8 cellular contexts compared by ENCODE assay signal in genomic region chr1:32201011-32201855, GRCh38. TPM values are rescaled to one million over a fixed set of nuclear protein-coding genes. Genes with fewer than 3 reads are reported as not detected.
DNase-seq lines count a peak whose midpoint lies in the region; TF ChIP-seq lines count a peak whose summit lies in the region.

No MANE protein-coding gene starts in this region.

- TF ChIP-seq CTCF in AG09319 (IDR thresholded peaks at IDR 0.05; ENCODE audit: low read depth, low read length) (peak; percentile 5), dorsolateral prefrontal cortex (IDR thresholded peaks at IDR 0.05 in 54 of 56, conservative IDR thresholded peaks at IDR 0.05 in 2 of 56; ENCODE audit: low read depth in 1 of 56, partially characterized antibody in 56 of 56) (peak in 10 of 56 donors; percentile 3 to 27 (median 12))

- H3K27ac ChIP-seq in dorsolateral prefrontal cortex = peak overlapping the region in 53 of 59 donors; percentile 57 to 93 (median 84)

- no peaks in the 10 kb centered on the region for H3K27me3 ChIP-seq in dorsolateral prefrontal cortex

- TF ChIP-seq POLR2A in GM19099 (IDR thresholded peaks at IDR 0.05; ENCODE audit: extremely low read depth, insufficient read length, low read depth) = peak; percentile 52

- DNase-seq in AG09319 (ENCODE audit: extremely low read depth, low read depth) (no peak), NAMALWA (ENCODE audit: low spot score) (peak; percentile 62), dorsolateral prefrontal cortex (peak in 9 of 10 donors; percentile 35 to 73 (median 66)), medulla oblongata (ENCODE audit: extremely low spot score) (peak; percentile 53), HuH-7.5 (ENCODE audit: low spot score) (no peak)
- DNase-seq in activated CD4-positive, alpha-beta T cell treated with anti-CD3 and anti-CD28 coated beads, Interleukin-2, amount 50 U/mL, for 4 hours = peak; percentile 67 to 70
- DNase-seq in stimulated activated CD8-positive, alpha-beta memory T cell treated with anti-CD3 and anti-CD28 coated beads, Interleukin-15, amount 100 ng/mL, for 24 hours (ENCODE audit: low read depth) = peak; percentile 50

- intact Hi-C loops in dorsolateral prefrontal cortex (cut with DNase I) = loop anchor here in 1 of 2 donors (2.0 kb wide), 1 partner anchor 20 kb away; no protein-coding TSS in a partner anchor

- peak overlapping the region; percentile 53 to 90 (median 75) for H3K4me3 ChIP-seq in dorsolateral prefrontal cortex

RNA-seq across cellular contexts. Expression of gene CCDC28B, which starts 0.8 kb away (rescaled TPM):
- total RNA-seq in dorsolateral prefrontal cortex = 10 to 100 TPM in 96 of 120 experiments, 1 to 10 TPM in 24; 5.1 to 21.3 (median 11.9) TPM

RNA-seq across cellular contexts. Expression of gene IQCC, which starts 4.2 kb away (rescaled TPM):
- total RNA-seq in dorsolateral prefrontal cortex = 1 to 10 TPM; 2.6 to 6.6 (median 4.1) TPM

RNA-seq across cellular contexts. Expression of gene DCDC2B, which starts 7.7 kb away (rescaled TPM):
- total RNA-seq in dorsolateral prefrontal cortex = under 1 TPM in 2 of 120 experiments, not detected in 118; 0.35 to 0.43 TPM

RNA-seq across cellular contexts. Expression of gene TMEM234, which starts 20.9 kb away (rescaled TPM):
- 10 to 100 TPM; 16.0 to 39.7 (median 25.8) TPM for total RNA-seq in dorsolateral prefrontal cortex

RNA-seq across cellular contexts. Expression of gene EIF3I, which starts 21.0 kb away (rescaled TPM):
- 100 to 1,000 TPM in 37 of 120 experiments, 10 to 100 TPM in 83; 71.7 to 128 (median 95.7) TPM for total RNA-seq in dorsolateral prefrontal cortex

Comparison
In these comparisons a context has a peak if more than half of its experiments do, and no peak if none do; other contexts are left out.
1. DNase-seq: peak in NAMALWA (single experiment), activated CD4-positive, alpha-beta T cell treated with anti-CD3 and anti-CD28 coated beads, Interleukin-2, amount 50 U/mL, for 4 hours (2 of 2), dorsolateral prefrontal cortex (9 of 10), medulla oblongata (single experiment) and stimulated activated CD8-positive, alpha-beta memory T cell treated with anti-CD3 and anti-CD28 coated beads, Interleukin-15, amount 100 ng/mL, for 24 hours (single experiment); none in AG09319 (single experiment) and HuH-7.5 (single experiment).